Comparison of ENCODE assay signal across 32 cellular contexts in genomic region chr10:23270531-23270930, GRCh38.
"Had no signal": no experiment of that assay in that cellular context is flagged by ENCODE, and none has a peak within 500 bp of the region (broad histone marks: within the 10 kb centered on the region; RNA-seq: fewer than 3 reads in every experiment).

No MANE protein-coding gene starts in this region.

- H3K9ac ChIP-seq: parathyroid adenoma had no signal

- H3K4me1 Mint-ChIP-seq: naive thymus-derived CD8-positive, alpha-beta T cell; nephron progenitor cell; neural crest cell; stimulated activated memory B cell treated with anti-CD40 and anti-IgM and Interleukin-4, amounts not matched to agents 10 μg/mL and 1 μg/mL and 100 μg/mL, for 72 hours; stimulated activated naive CD8-positive, alpha-beta T cell treated with anti-CD3 and anti-CD28 coated beads, Interleukin-15, amount 100 ng/mL, for 72 hours had no signal

- H3K4me1 ChIP-seq: parathyroid adenoma, psoas muscle, right lobe of liver, sigmoid colon, spleen, suprapubic skin, testis, tibial artery, transverse colon, vagina had no signal

- ATAC-seq: naive thymus-derived CD8-positive, alpha-beta T cell; psoas muscle; right cardiac atrium; right lobe of liver; stimulated activated memory B cell treated with anti-CD40 and anti-IgM and Interleukin-4, amounts not matched to agents 10 μg/mL and 1 μg/mL and 100 μg/mL, for 72 hours; stimulated activated naive CD8-positive, alpha-beta T cell treated with anti-CD3 and anti-CD28 coated beads, Interleukin-15, amount 100 ng/mL, for 72 hours; stimulated activated naive CD8-positive, alpha-beta T cell treated with anti-CD3 and anti-CD28 coated beads, Interleukin-15, Interleukin-2, amounts not matched to agents 100 U/mL and 50 U/mL, for 24 hours had no signal

- H3K27ac Mint-ChIP-seq: natural killer cell treated with Interleukin-12 subunit alpha and Interleukin-12 subunit beta and Interleukin-15 and Interleukin-18, amount 100 ng/mL, for 72 hours; nephron progenitor cell; progenitor cell of endocrine pancreas; stimulated activated memory B cell treated with anti-CD40 and anti-IgM and Interleukin-4, amounts not matched to agents 10 μg/mL and 1 μg/mL and 100 μg/mL, for 72 hours; stimulated activated naive CD8-positive, alpha-beta T cell treated with anti-CD3 and anti-CD28 coated beads, Interleukin-15, amount 100 ng/mL, for 72 hours; type B pancreatic cell had no signal

- H3K27me3 Mint-ChIP-seq: natural killer cell treated with Interleukin-12 subunit alpha and Interleukin-12 subunit beta and Interleukin-15 and Interleukin-18, amount 100 ng/mL, for 72 hours; progenitor cell of endocrine pancreas; stimulated activated memory B cell treated with anti-CD40 and anti-IgM and Interleukin-4, amounts not matched to agents 10 μg/mL and 1 μg/mL and 100 μg/mL, for 72 hours; stimulated activated naive CD8-positive, alpha-beta T cell treated with anti-CD3 and anti-CD28 coated beads, Interleukin-15, amount 100 ng/mL, for 72 hours; type B pancreatic cell had no signal

- H3K36me3 ChIP-seq: ovary, right lobe of liver, sigmoid colon, spleen, suprapubic skin, tibial artery, transverse colon, vagina had no signal

- H3K9me3 ChIP-seq: right lobe of liver, testis, vagina had no signal

- H3K27ac ChIP-seq: ovary, parathyroid adenoma, psoas muscle, right lobe of liver, sigmoid colon, skin epidermis, spleen, suprapubic skin, testis, tibial artery, transverse colon, vagina had no signal

- DNase-seq: naive thymus-derived CD8-positive, alpha-beta T cell; nephron progenitor cell; occipital lobe; ovary; posterior cingulate gyrus; psoas muscle; right cardiac atrium; right lobe of liver; sigmoid colon; spleen; stimulated activated CD4-positive, alpha-beta T cell treated with anti-CD3 and anti-CD28 coated beads, Interleukin-12 subunit alpha, Interleukin-12 subunit beta, amount 100 ng/mL, for 4 hours; stimulated activated CD4-positive, alpha-beta T cell treated with anti-CD3 and anti-CD28 coated beads, Interleukin-1b, Interleukin-23, amount 100 ng/mL, for 48 hours; stimulated activated CD4-positive, alpha-beta T cell treated with anti-CD3 and anti-CD28 coated beads, Interleukin-4, amount 100 ng/mL, for 1 hour; stimulated activated CD4-positive, alpha-beta T cell treated with anti-CD3 and anti-CD28 coated beads, Interleukin-4, amount 100 ng/mL, for 4 hours; stimulated activated CD8-positive, alpha-beta memory T cell treated with anti-CD3 and anti-CD28 coated beads, Interleukin-4, amount 100 ng/mL, for 48 hours; stimulated activated naive CD4-positive, alpha-beta T cell; stimulated activated naive CD8-positive, alpha-beta T cell treated with anti-CD3 and anti-CD28 coated beads, Interleukin-15, amount 100 ng/mL, for 72 hours; stimulated activated naive CD8-positive, alpha-beta T cell treated with anti-CD3 and anti-CD28 coated beads, Interleukin-15, Interleukin-2, amounts not matched to agents 100 U/mL and 50 U/mL, for 24 hours; substantia nigra; testis; tibial artery; transverse colon had no signal

- H3K4me2 ChIP-seq: smooth muscle cell had no signal

- H3K27me3 ChIP-seq: ovary, right lobe of liver, sigmoid colon, spleen, suprapubic skin, testis, tibial artery, transverse colon, vagina had no signal

- H3K79me2 ChIP-seq: parathyroid adenoma had no signal

- H3K4me3 ChIP-seq: ovary, psoas muscle, right lobe of liver, sigmoid colon, skin epidermis, smooth muscle cell, spleen, suprapubic skin, testis, tibial artery, transverse colon, vagina had no signal

- H3K4me3 Mint-ChIP-seq: naive thymus-derived CD8-positive, alpha-beta T cell; natural killer cell treated with Interleukin-12 subunit alpha and Interleukin-12 subunit beta and Interleukin-15 and Interleukin-18, amount 100 ng/mL, for 72 hours; nephron progenitor cell; neural crest cell; stimulated activated memory B cell treated with anti-CD40 and anti-IgM and Interleukin-4, amounts not matched to agents 10 μg/mL and 1 μg/mL and 100 μg/mL, for 72 hours; stimulated activated naive CD8-positive, alpha-beta T cell treated with anti-CD3 and anti-CD28 coated beads, Interleukin-15, amount 100 ng/mL, for 72 hours; type B pancreatic cell had no signal

- H3K36me3 Mint-ChIP-seq: stimulated activated memory B cell treated with anti-CD40 and anti-IgM and Interleukin-4, amounts not matched to agents 10 μg/mL and 1 μg/mL and 100 μg/mL, for 72 hours; type B pancreatic cell had no signal

- H2AFZ ChIP-seq: parathyroid adenoma had no signal
